20 cellular contexts compared by ENCODE assay signal in genomic region chr14:52014601-52015267, GRCh38. TPM values are rescaled to one million over a fixed set of nuclear protein-coding genes. Genes with fewer than 3 reads are reported as not detected.
A peak's percentile ranks its signal among the peaks of the same experiment; 100 is the strongest.
DNase-seq lines count a peak whose midpoint lies in the region; ATAC-seq and TF ChIP-seq lines count a peak whose summit lies in the region.
"Had no signal": no experiment of that assay in that cellular context is flagged by ENCODE, and none has a peak within 500 bp of the region (broad histone marks: within the 10 kb centered on the region; RNA-seq: fewer than 3 reads in every experiment).

No MANE protein-coding gene starts in this region.

- DNase-seq in Ammon's horn (ENCODE audit: low spot score) (peak; percentile 88), T-helper 17 cell (no peak), left cardiac atrium (peak; percentile 53), midbrain (lab: John Stamatoyannopoulos, UW) (peak; percentile 79), testis (no peak), WTC11 (ENCODE audit: low spot score) (no peak), psoas muscle (no peak)
- DNase-seq in effector memory CD8-positive, alpha-beta T cell = no peak
- DNase-seq: activated T-cell treated with anti-CD3 and anti-CD28 coated beads, Interleukin-2, amount 50 U/mL, for 24 hours; CD8-positive, alpha-beta T cell; colonic mucosa; DMS79; gastrocnemius medialis had no signal

- H3K4me3 Mint-ChIP-seq in T-helper 17 cell (no peak overlapping the region), WTC11 (no peak overlapping the region)
- no peak overlapping the region for H3K4me3 Mint-ChIP-seq in effector memory CD8-positive, alpha-beta T cell
- H3K4me3 Mint-ChIP-seq: activated CD4-positive, alpha-beta memory T cell treated with anti-CD3 and anti-CD28 coated beads for 36 hours; activated naive CD4-positive, alpha-beta T cell treated with anti-CD3 and anti-CD28 coated beads, Interleukin-2, amount 10 ng/mL, durations not matched to agents 7 days and 5 days; activated T-cell treated with anti-CD3 and anti-CD28 coated beads, Interleukin-2, amount 50 U/mL, for 24 hours; CD8-positive, alpha-beta T cell; nephron; stimulated activated effector memory CD8-positive, alpha-beta T cell treated with anti-CD3 and anti-CD28 coated beads, Interleukin-12 subunit alpha, Interleukin-12 subunit beta, amount 100 ng/mL, for 72 hours had no signal

- no peaks in the 10 kb centered on the region for H3K9me3 ChIP-seq in T-helper 17 cell (ENCODE audit: control insufficient read depth, low read length, poor library complexity, severe bottlenecking)
- H3K9me3 ChIP-seq in testis = no peaks in the 10 kb centered on the region
- H3K9me3 ChIP-seq in psoas muscle = no peaks in the 10 kb centered on the region
- H3K9me3 ChIP-seq: colonic mucosa, gastrocnemius medialis, upper lobe of left lung had no signal

- TF ChIP-seq CTCF in testis (IDR thresholded peaks at IDR 0.05) (no peak), WTC11 (IDR thresholded peaks at IDR 0.05) (no peak), psoas muscle (IDR thresholded peaks at IDR 0.05) (no peak)

- H3K27me3 Mint-ChIP-seq in T-helper 17 cell (peaks cover 8% of the 10 kb centered on the region), WTC11 (ENCODE audit: low read depth) (no peaks in the 10 kb centered on the region)
- H3K27me3 Mint-ChIP-seq in effector memory CD8-positive, alpha-beta T cell = peaks cover 8 to 29% of the 10 kb centered on the region in 2 donors

- POLR2A ChIA-PET in WTC11 (lab: Charles Lee) = no interaction called here

- no peak for TF ChIP-seq POLR2A in testis (IDR thresholded peaks at IDR 0.05)

- no peaks in the 10 kb centered on the region for H3K9me3 Mint-ChIP-seq in effector memory CD8-positive, alpha-beta T cell
- no peaks in the 10 kb centered on the region for H3K9me3 Mint-ChIP-seq in WTC11
- H3K9me3 Mint-ChIP-seq: activated CD4-positive, alpha-beta memory T cell treated with anti-CD3 and anti-CD28 coated beads for 36 hours; activated naive CD4-positive, alpha-beta T cell treated with anti-CD3 and anti-CD28 coated beads, Interleukin-2, amount 10 ng/mL, durations not matched to agents 7 days and 5 days; activated T-cell treated with anti-CD3 and anti-CD28 coated beads, Interleukin-2, amount 50 U/mL, for 24 hours; CD8-positive, alpha-beta T cell; nephron; stimulated activated effector memory CD8-positive, alpha-beta T cell treated with anti-CD3 and anti-CD28 coated beads, Interleukin-12 subunit alpha, Interleukin-12 subunit beta, amount 100 ng/mL, for 72 hours had no signal

- ATAC-seq in T-helper 17 cell = no peak
- peak; percentile 72 to 73 for ATAC-seq in left cardiac atrium
- no peak for ATAC-seq in effector memory CD8-positive, alpha-beta T cell (replicated peaks)
- ATAC-seq in WTC11 = no peak
- no peak for ATAC-seq in psoas muscle
- ATAC-seq: CD8-positive, alpha-beta T cell; gastrocnemius medialis had no signal

- WGBS in testis, 2 donors = 75 to 82% methylated on average over 14 to 15 of the region's 15 CpGs
- WGBS in psoas muscle, 3 donors = 75 to 78% (median 75%) methylated on average over 15 of the region's 15 CpGs

- CTCF ChIA-PET in WTC11 (lab: Charles Lee) = interaction anchor here (0.6 to 2.9 kb wide), 27 partner anchors 8 to 258 kb away, joined by 3 to 19 read pairs (median 5); partner anchors contain the start of gene NID2

- H3K27me3 ChIP-seq in testis (no peaks in the 10 kb centered on the region), psoas muscle (ENCODE audit: insufficient read depth in 3 of 3, low read length in 2 of 3) (no peaks in the 10 kb centered on the region)
- H3K27me3 ChIP-seq: colonic mucosa, gastrocnemius medialis, upper lobe of left lung had no signal

- no peak overlapping the region for H3K27ac ChIP-seq in testis
- no peak overlapping the region for H3K27ac ChIP-seq in psoas muscle
- H3K27ac ChIP-seq: colonic mucosa, epithelial cell of prostate, gastrocnemius medialis had no signal

- H3K4me1 Mint-ChIP-seq in T-helper 17 cell (peaks cover 9% of the 10 kb centered on the region), WTC11 (peaks cover 29% of the 10 kb centered on the region)
- no peaks in the 10 kb centered on the region for H3K4me1 Mint-ChIP-seq in effector memory CD8-positive, alpha-beta T cell (ENCODE audit: low read depth in 2 of 2)
- H3K4me1 Mint-ChIP-seq: nephron had no signal

- peaks cover 23% of the 10 kb centered on the region for H3K4me1 ChIP-seq in testis
- H3K4me1 ChIP-seq in psoas muscle = peaks cover 3% of the 10 kb centered on the region

- H3K36me3 Mint-ChIP-seq in T-helper 17 cell (ENCODE audit: low read depth) (peaks cover 8% of the 10 kb centered on the region), WTC11 (peaks cover 14% of the 10 kb centered on the region)
- H3K36me3 Mint-ChIP-seq in effector memory CD8-positive, alpha-beta T cell (ENCODE audit: insufficient read depth) = peaks cover 29% of the 10 kb centered on the region

- H3K27ac Mint-ChIP-seq in T-helper 17 cell = peak overlapping the region; percentile 16
- peak overlapping the region in 1 of 2 donors; percentile 8 for H3K27ac Mint-ChIP-seq in effector memory CD8-positive, alpha-beta T cell
- no peak overlapping the region for H3K27ac Mint-ChIP-seq in WTC11
- H3K27ac Mint-ChIP-seq: activated CD4-positive, alpha-beta memory T cell treated with anti-CD3 and anti-CD28 coated beads for 36 hours; activated naive CD4-positive, alpha-beta T cell treated with anti-CD3 and anti-CD28 coated beads, Interleukin-2, amount 10 ng/mL, durations not matched to agents 7 days and 5 days; activated T-cell treated with anti-CD3 and anti-CD28 coated beads, Interleukin-2, amount 50 U/mL, for 24 hours; CD8-positive, alpha-beta T cell; nephron; stimulated activated effector memory CD8-positive, alpha-beta T cell treated with anti-CD3 and anti-CD28 coated beads, Interleukin-12 subunit alpha, Interleukin-12 subunit beta, amount 100 ng/mL, for 72 hours had no signal

- H3K4me3 ChIP-seq in testis (no peak overlapping the region), psoas muscle (no peak overlapping the region)
- H3K4me3 ChIP-seq: colonic mucosa, gastrocnemius medialis, upper lobe of left lung had no signal

- H3K36me3 ChIP-seq in testis (ENCODE audit: low read depth, missing control alignments) (no peaks in the 10 kb centered on the region), psoas muscle (ENCODE audit: insufficient read depth in 1 of 2, low read depth in 1 of 2) (peaks cover 9 to 28% of the 10 kb centered on the region in 2 donors)

- intact Hi-C loops in left cardiac atrium (cut with DNase I) = loop anchor here in 1 of 2 donors (5.0 kb wide), 1 partner anchor 48 kb away; no protein-coding TSS in a partner anchor
- intact Hi-C loops in testis (cut with DNase I; ENCODE audit: low total_unique reads) = no loop called here
- intact Hi-C loops in psoas muscle (cut with DNase I) = no loop called here

TF ChIP-seq in WTC11, 78 proteins besides CTCF, POLR2A, EP300 and RAD21 (continues in another document):
- TF ChIP-seq JAZF1 (CRISPR knock-in tag; IDR thresholded peaks at IDR 0.05) = no peak
- no peak for TF ChIP-seq GTF2I (CRISPR knock-in tag; conservative IDR thresholded peaks at IDR 0.05)
- TF ChIP-seq, protein P1, sequence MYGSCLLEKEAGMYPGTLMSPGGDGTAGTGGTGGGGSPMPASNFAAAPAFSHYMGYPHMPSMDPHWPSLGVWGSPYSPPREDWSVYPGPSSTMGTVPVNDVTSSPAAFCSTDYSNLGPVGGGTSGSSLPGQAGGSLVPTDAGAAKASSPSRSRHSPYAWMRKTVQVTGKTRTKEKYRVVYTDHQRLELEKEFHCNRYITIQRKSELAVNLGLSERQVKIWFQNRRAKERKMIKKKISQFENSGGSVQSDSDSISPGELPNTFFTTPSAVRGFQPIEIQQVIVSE (CRISPR knock-in tag; IDR thresholded peaks at IDR 0.05; ENCODE audit: borderline replicate concordance) = no peak
- no peak for TF ChIP-seq NR3C1 (CRISPR knock-in tag; conservative IDR thresholded peaks at IDR 0.05; ENCODE audit: low read depth)
- TF ChIP-seq FOXP1 (CRISPR knock-in tag; IDR thresholded peaks at IDR 0.05; ENCODE audit: borderline replicate concordance) = no peak
- no peak for TF ChIP-seq SMAD4 (CRISPR knock-in tag; IDR thresholded peaks at IDR 0.05)
- no peak for TF ChIP-seq FOXP4 (CRISPR knock-in tag; IDR thresholded peaks at IDR 0.05)
- TF ChIP-seq CBFB (CRISPR knock-in tag; IDR thresholded peaks at IDR 0.05; ENCODE audit: low read depth) = no peak
- TF ChIP-seq ZNF423 (CRISPR knock-in tag; IDR thresholded peaks at IDR 0.05) = no peak

RNA-seq across cellular contexts. Expression of gene RTRAF, which starts 25.4 kb away (rescaled TPM):
- total RNA-seq in T-helper 17 cell (100 to 1,000 TPM; 123 to 135 TPM), left cardiac atrium (100 to 1,000 TPM; 172 to 187 TPM), testis (100 to 1,000 TPM; 157 to 170 TPM), WTC11 (2021) (282 to 302 TPM (median 294 TPM) in 3 replicates), psoas muscle (100 to 1,000 TPM; 153 to 174 (median 166) TPM)
- polyA plus RNA-seq in testis (ENCODE audit: insufficient read depth, low read depth, low replicate concordance) (439 TPM), psoas muscle (100 to 1,000 TPM; 110 to 151 (median 135) TPM)

RNA-seq across cellular contexts. Expression of gene NID2, which starts 54.1 kb away (rescaled TPM):
- 1 to 10 TPM in 1 of 2 donors, under 1 TPM in 1; 0.62 to 2.2 TPM for total RNA-seq in T-helper 17 cell
- total RNA-seq in left cardiac atrium = 10 to 100 TPM; 29.4 to 42.1 TPM
- total RNA-seq in testis = 1 to 10 TPM; 5.3 to 8.1 TPM
- 10.6 TPM for polyA plus RNA-seq in testis (ENCODE audit: insufficient read depth, low read depth, low replicate concordance)
- 5.4 to 8.5 TPM (median 6.3 TPM) in 3 replicates for total RNA-seq in WTC11 (2021)
- total RNA-seq in psoas muscle = 10 to 100 TPM in 2 of 4 donors, 1 to 10 TPM in 2; 4.1 to 12.9 (median 8.8) TPM
- 1 to 10 TPM; 2.2 to 3.8 (median 3.5) TPM for polyA plus RNA-seq in psoas muscle
- total RNA-seq: activated CD4-positive, alpha-beta memory T cell treated with anti-CD3 and anti-CD28 coated beads for 36 hours; CD8-positive, alpha-beta T cell; MCF 10A had no signal

Comparison
In these comparisons a context has a peak if more than half of its experiments do, and no peak if none do; other contexts are left out.
1. DNase-seq: peak in Ammon's horn (single experiment), left cardiac atrium (single experiment) and midbrain (single experiment); none in T-helper 17 cell (0 of 3), effector memory CD8-positive, alpha-beta T cell (0 of 3), testis (single experiment), WTC11 (single experiment) and psoas muscle (0 of 2).
2. ATAC-seq: peak in left cardiac atrium (2 of 2); none in T-helper 17 cell (single experiment), effector memory CD8-positive, alpha-beta T cell (single experiment), WTC11 (single experiment) and psoas muscle (0 of 4).